ENCODE assay signal across 25 cellular contexts in genomic region chr12:123894823-123895338, GRCh38.
"Had no signal": no experiment of that assay in that cellular context is flagged by ENCODE, and none has a peak within 500 bp of the region (broad histone marks: within the 10 kb centered on the region; RNA-seq: fewer than 3 reads in every experiment).

No MANE protein-coding gene starts in this region.

- ATAC-seq: activated T-cell treated with anti-CD3 and anti-CD28 coated beads, Interleukin-2, amount 50 U/mL, for 72 hours; body of pancreas; SK-N-SH treated with all-trans-retinoic acid at 6 μM for 48 hours had no signal

- DNase-seq: activated B cell treated with CpG ODN at 0.5 μM for 24 hours; activated CD4-positive, alpha-beta memory T cell treated with anti-CD3 and anti-CD28 coated beads for 36 hours; activated CD4-positive, alpha-beta T cell treated with anti-CD3 and anti-CD28 coated beads, Interleukin-2, amount 10 ng/mL, durations not matched to agents 7 days and 5 days; activated gamma-delta T cell treated with Interleukin-2 at 50 U/mL for 16 hours; activated naive CD4-positive, alpha-beta T cell treated with anti-CD3 and anti-CD28 coated beads, Interleukin-2, amount 10 ng/mL, durations not matched to agents 7 days and 5 days; activated naive CD8-positive, alpha-beta T cell treated with anti-CD3 and anti-CD28 coated beads for 36 hours; activated T-cell treated with anti-CD3 and anti-CD28 coated beads for 4 hours; activated T-cell treated with anti-CD3 and anti-CD28 coated beads, Interleukin-2, amount 50 U/mL, for 72 hours; body of pancreas; MG63; MV-4-11; NCI-H1092 treated with DMSO at 0.1 percent for 48 hours; NCI-H1417 treated with DMSO at 0.1 percent for 48 hours; NCI-H1694; NCI-H2029; NCI-H2107; NCI-H510A treated with DMSO at 0.1 percent for 48 hours; NK-92 treated with Interleukin-12 subunit alpha and Interleukin-12 subunit beta, amount 100 ng/mL, for 24 hours; Peyer's patch; Right ventricle myocardium superior; SJCRH30; SW 1271; T-helper 9 cell had no signal

- H3K4me3 ChIP-seq: body of pancreas, cardiac muscle cell, MG63, Peyer's patch, SJCRH30 had no signal
